8 cellular contexts compared by ENCODE assay signal in the genomic region with DNA sequence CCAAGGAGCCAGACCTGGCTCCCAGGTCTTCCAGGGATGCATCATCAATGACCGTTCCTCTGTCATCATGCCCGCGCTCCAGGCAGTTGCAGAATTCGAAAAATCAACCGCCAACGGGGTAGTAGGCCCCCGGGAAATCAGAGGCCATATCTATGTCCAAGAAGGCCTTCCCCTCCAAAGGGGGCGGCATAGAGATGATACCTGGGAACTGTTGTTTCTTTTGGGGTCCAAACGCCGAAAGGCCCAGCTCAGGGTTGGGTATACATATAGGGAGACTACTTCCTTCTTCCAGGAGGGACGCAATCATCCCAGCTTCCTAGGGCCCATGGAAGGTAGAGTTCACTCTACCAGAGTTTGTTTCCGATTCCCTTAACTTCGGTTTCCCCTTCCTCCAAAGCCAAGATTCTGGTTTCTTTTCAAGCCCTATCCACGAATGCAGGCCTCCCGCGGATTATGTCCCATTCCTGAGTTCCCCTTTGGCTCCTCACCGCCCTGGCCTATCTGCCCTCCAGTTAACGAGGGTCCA. TPM values are rescaled to one million over a fixed set of nuclear protein-coding genes. Genes with fewer than 3 reads are reported as not detected.
DNase-seq lines count a peak whose midpoint lies in the region; TF ChIP-seq lines count a peak whose summit lies in the region.

No MANE protein-coding gene starts in this region.

- H3K4me3 ChIP-seq in adipocyte (ENCODE audit: low read length) (peak overlapping the region; percentile 100), iPS-18c (ENCODE audit: insufficient read depth, low read depth, low read length) (peak overlapping the region; percentile 94), spleen (peak overlapping the region; percentile 68 to 90 (median 86))

- DNase-seq in EH (ENCODE audit: low read depth), result peak; percentile 42
- peak; percentile 18 for DNase-seq in HuH-7.5 (ENCODE audit: low spot score)
- DNase-seq in adipocyte (ENCODE audit: low read depth), result peak; percentile 65
- peak; percentile 62 for DNase-seq in spleen
- no peak for DNase-seq in effector CD8-positive, alpha-beta T cell (lab: John Stamatoyannopoulos, UW)
- DNase-seq in NCI-H510A treated with DMSO at 0.1 percent for 48 hours (lab: John Stamatoyannopoulos, UW), result no peak
- DNase-seq in SKM-1 treated with dmso at 0.1 percent for 144 hours (lab: John Stamatoyannopoulos, UW; ENCODE audit: unreplicated experiment), result no peak

- no peak for TF ChIP-seq CTCF in spleen (IDR thresholded peaks at IDR 0.05 in 8 of 11, conservative IDR thresholded peaks at IDR 0.05 in 3 of 11)

- H3K9ac ChIP-seq in adipocyte (ENCODE audit: low read length), result peak overlapping the region; percentile 99

- H3K36me3 ChIP-seq in adipocyte (ENCODE audit: control insufficient read depth, insufficient read depth, low read length, severe bottlenecking), result peaks cover 16% of the 10 kb centered on the region
- peaks cover 0 to 32% (median 0%) of the 10 kb centered on the region in 6 donors for H3K36me3 ChIP-seq in spleen

- intact Hi-C loops in spleen (cut with DNase I; ENCODE audit: low total_unique reads), result loop anchor here (10.0 kb wide), 1 partner anchor 49 kb away; a partner anchor contains a TSS

- 2 to 6% (median 3%) methylated on average over 17 to 18 of the region's 18 CpGs for WGBS in spleen, 5 donors

- peak overlapping the region; percentile 85 to 98 (median 92) for H3K27ac ChIP-seq in spleen

- H3K9me3 ChIP-seq in adipocyte (ENCODE audit: control insufficient read depth, low read length) (no peaks in the 10 kb centered on the region), iPS-18c (ENCODE audit: control insufficient read depth, insufficient read depth, low read length) (no peaks in the 10 kb centered on the region), spleen (no peaks in the 10 kb centered on the region)

- H3K4me1 ChIP-seq in adipocyte (ENCODE audit: control insufficient read depth, insufficient read depth, low read length) (peaks cover 48% of the 10 kb centered on the region), spleen (peaks cover 36 to 69% (median 52%) of the 10 kb centered on the region in 6 donors)

- TF ChIP-seq POLR2A in spleen (IDR thresholded peaks at IDR 0.05), result no peak

- H3K27me3 ChIP-seq in adipocyte (replicated peaks; ENCODE audit: control insufficient read depth, insufficient read depth, low read length) (no peaks in the 10 kb centered on the region), spleen (replicated peaks in 1 of 7) (peaks cover 0 to 78% (median 11%) of the 10 kb centered on the region in 7 donors)

RNA-seq across cellular contexts. Expression of a gene that starts 0.8 kb away (rescaled TPM):
- total RNA-seq in spleen, result 100 to 1,000 TPM in 1 of 7 donors, 10 to 100 TPM in 6; 36.5 to 107 (median 38.6) TPM
- 10 to 100 TPM in 2 of 3 donors, 1 to 10 TPM in 1; 5.6 to 12.9 (median 11.2) TPM for polyA plus RNA-seq in spleen

RNA-seq across cellular contexts. Expression of a gene that starts 53.1 kb away (rescaled TPM):
- 10 to 100 TPM; 37.4 to 56.0 (median 44.9) TPM for total RNA-seq in spleen
- 10 to 100 TPM; 17.3 to 25.7 (median 20.2) TPM for polyA plus RNA-seq in spleen

Comparison
In these comparisons a context has a peak if more than half of its experiments do, and no peak if none do; other contexts are left out.
1. DNase-seq: peak in EH (single experiment), HuH-7.5 (single experiment), adipocyte (single experiment) and spleen (single experiment); none in effector CD8-positive, alpha-beta T cell (single experiment), NCI-H510A treated with DMSO at 0.1 percent for 48 hours (single experiment) and SKM-1 treated with dmso at 0.1 percent for 144 hours (single experiment).
2. Peak in every context shown above with its lines, with median percentiles within 50 percentile points of each other: H3K4me3 ChIP-seq.